ENCODE assay signal across 7 cellular contexts in genomic region chr4:135941671-135942070, GRCh38.
"Had no signal": no experiment of that assay in that cellular context is flagged by ENCODE, and none has a peak within 500 bp of the region (broad histone marks: within the 10 kb centered on the region; RNA-seq: fewer than 3 reads in every experiment).

No MANE protein-coding gene starts in this region.

- FAIRE-seq: GM12878, GM12891, GM12892, GM18507, GM19239 had no signal

- DNase-seq: GDM1, GF-D8 had no signal

- ATAC-seq: GM12878 had no signal

- H3K4me3 ChIP-seq: GM12878 had no signal
